ENCODE assay signal across 29 cellular contexts in genomic region chr15:41125063-41125669, GRCh38.
"Had no signal": no experiment of that assay in that cellular context is flagged by ENCODE, and none has a peak within 500 bp of the region (broad histone marks: within the 10 kb centered on the region; RNA-seq: fewer than 3 reads in every experiment).

No MANE protein-coding gene starts in this region.

- H3K4me3 Mint-ChIP-seq: activated CD4-positive, alpha-beta T cell treated with anti-CD3 and anti-CD28 coated beads, Interleukin-2, amount 10 ng/mL, durations not matched to agents 24 days and 14 days; activated CD8-positive, alpha-beta T cell treated with anti-CD3 and anti-CD28 coated beads for 36 hours; activated naive CD8-positive, alpha-beta T cell treated with anti-CD3 and anti-CD28 coated beads for 36 hours; activated T-cell treated with anti-CD3 and anti-CD28 coated beads, Interleukin-2, amount 50 U/mL, for 72 hours; activated T-helper 17 cell treated with anti-CD3 and anti-CD28 coated beads, Interleukin-2, amount 50 U/mL, for 72 hours had no signal

- H3K9me3 Mint-ChIP-seq: activated CD4-positive, alpha-beta T cell treated with anti-CD3 and anti-CD28 coated beads, Interleukin-2, amount 10 ng/mL, durations not matched to agents 24 days and 14 days; activated CD8-positive, alpha-beta T cell treated with anti-CD3 and anti-CD28 coated beads for 36 hours; activated naive CD8-positive, alpha-beta T cell treated with anti-CD3 and anti-CD28 coated beads for 36 hours; activated T-cell treated with anti-CD3 and anti-CD28 coated beads, Interleukin-2, amount 50 U/mL, for 72 hours; activated T-helper 17 cell treated with anti-CD3 and anti-CD28 coated beads, Interleukin-2, amount 50 U/mL, for 72 hours had no signal

- DNase-seq: activated CD4-positive, alpha-beta T cell treated with anti-CD3 and anti-CD28 coated beads, Interleukin-2, amount 10 ng/mL, durations not matched to agents 24 days and 14 days; activated CD4-positive, alpha-beta T cell treated with anti-CD3 and anti-CD28 coated beads, Interleukin-2, amount 50 U/mL, for 4 hours; activated CD8-positive, alpha-beta T cell treated with anti-CD3 and anti-CD28 coated beads for 36 hours; activated effector memory CD4-positive, alpha-beta T cell treated with anti-CD3 and anti-CD28 coated beads, Interleukin-2, amount 50 U/mL, for 16 hours; activated naive CD4-positive, alpha-beta T cell; activated naive CD4-positive, alpha-beta T cell treated with anti-CD3 and anti-CD28 coated beads, Interleukin-2, amount 50 U/mL, for 16 hours; activated naive CD8-positive, alpha-beta T cell treated with anti-CD3 and anti-CD28 coated beads for 36 hours; activated T-cell treated with anti-CD3 and anti-CD28 coated beads, Interleukin-2, amount 50 U/mL, for 1 hour; activated T-cell treated with anti-CD3 and anti-CD28 coated beads, Interleukin-2, amount 50 U/mL, for 72 hours; amygdala; NCI-H1092 treated with DMSO at 0.1 percent for 48 hours; NCI-H1417; NCI-H146; NCI-H187; NCI-H2029 treated with DMSO at 0.1 percent for 48 hours; NCI-H2107; NCI-H2171; NCI-H510A; NCI-H526; NCI-H748 treated with DMSO at 0.1 percent for 48 hours; NK-92 treated with Interleukin-12 subunit alpha and Interleukin-12 subunit beta, amount 100 ng/mL, for 24 hours; SIG-M5; T-helper 1 cell; T1000 had no signal

- H3K36me3 ChIP-seq: ascending aorta had no signal

- H3K36me3 Mint-ChIP-seq: activated naive CD8-positive, alpha-beta T cell treated with anti-CD3 and anti-CD28 coated beads for 36 hours had no signal

- H3K4me1 Mint-ChIP-seq: activated naive CD8-positive, alpha-beta T cell treated with anti-CD3 and anti-CD28 coated beads for 36 hours; activated T-helper 17 cell treated with anti-CD3 and anti-CD28 coated beads, Interleukin-2, amount 50 U/mL, for 72 hours had no signal

- H2AFZ ChIP-seq: PC-9 had no signal

- H3K4me3 ChIP-seq: ascending aorta, PC-9 had no signal

- H3K27ac ChIP-seq: ascending aorta, PC-9, RWPE1 had no signal

- H3K9me3 ChIP-seq: ascending aorta had no signal

- H3K27me3 ChIP-seq: ascending aorta had no signal

- H3K27ac Mint-ChIP-seq: activated CD4-positive, alpha-beta T cell treated with anti-CD3 and anti-CD28 coated beads, Interleukin-2, amount 10 ng/mL, durations not matched to agents 24 days and 14 days; activated CD8-positive, alpha-beta T cell treated with anti-CD3 and anti-CD28 coated beads for 36 hours; activated naive CD8-positive, alpha-beta T cell treated with anti-CD3 and anti-CD28 coated beads for 36 hours; activated T-cell treated with anti-CD3 and anti-CD28 coated beads, Interleukin-2, amount 50 U/mL, for 72 hours; activated T-helper 17 cell treated with anti-CD3 and anti-CD28 coated beads, Interleukin-2, amount 50 U/mL, for 72 hours had no signal

- H3K4me1 ChIP-seq: ascending aorta had no signal

- ATAC-seq: activated CD8-positive, alpha-beta T cell treated with anti-CD3 and anti-CD28 coated beads for 36 hours; activated T-cell treated with anti-CD3 and anti-CD28 coated beads, Interleukin-2, amount 50 U/mL, for 72 hours; activated T-helper 17 cell treated with anti-CD3 and anti-CD28 coated beads, Interleukin-2, amount 50 U/mL, for 72 hours; Right ventricle myocardium inferior had no signal
